In genomic region chr13:80705371-80706163, GRCh38 we compare ENCODE assay signal across 19 cellular contexts.
A peak's percentile ranks its signal among the peaks of the same experiment; 100 is the strongest.
DNase-seq lines count a peak whose midpoint lies in the region; ATAC-seq and TF ChIP-seq lines count a peak whose summit lies in the region.
"Had no signal": no experiment of that assay in that cellular context is flagged by ENCODE, and none has a peak within 500 bp of the region (broad histone marks: within the 10 kb centered on the region; RNA-seq: fewer than 3 reads in every experiment).

No MANE protein-coding gene starts in this region.

- no peak overlapping the region for H3K4me2 ChIP-seq in osteoblast (ENCODE audit: insufficient read depth, low read length)
- H3K4me2 ChIP-seq: BLaER1 had no signal

- no peak for TF ChIP-seq POLR2A in uterus (IDR thresholded peaks at IDR 0.05)

- H4K20me1 ChIP-seq in osteoblast (ENCODE audit: insufficient read depth, low read length): no peaks in the 10 kb centered on the region
- H4K20me1 ChIP-seq: BLaER1 had no signal

- ATAC-seq in stimulated activated naive CD8-positive, alpha-beta T cell treated with anti-CD3 and anti-CD28 coated beads, Interleukin-15, amount 100 ng/mL, for 72 hours: peak; percentile 69
- ATAC-seq in stimulated activated naive CD8-positive, alpha-beta T cell treated with anti-CD3 and anti-CD28 coated beads, Interleukin-15, Interleukin-2, amounts not matched to agents 100 U/mL and 50 U/mL, for 24 hours: no peak
- ATAC-seq in stimulated activated memory B cell treated with anti-CD40 and anti-IgM and Interleukin-4, amounts not matched to agents 10 μg/mL and 1 μg/mL and 100 μg/mL, for 72 hours: peak; percentile 45
- ATAC-seq in GM18858 (IDR thresholded peaks at IDR 0.05; ENCODE audit: unreplicated experiment): no peak
- ATAC-seq: HCT116 had no signal

- no peak overlapping the region for H3K27ac Mint-ChIP-seq in stimulated activated naive CD8-positive, alpha-beta T cell treated with anti-CD3 and anti-CD28 coated beads, Interleukin-15, amount 100 ng/mL, for 72 hours
- no peak overlapping the region for H3K27ac Mint-ChIP-seq in stimulated activated memory B cell treated with anti-CD40 and anti-IgM and Interleukin-4, amounts not matched to agents 10 μg/mL and 1 μg/mL and 100 μg/mL, for 72 hours
- H3K27ac Mint-ChIP-seq: CD14-positive monocyte; CD4-positive, alpha-beta memory T cell; HFFc6 had no signal

- TF ChIP-seq CTCF in osteoblast (IDR thresholded peaks at IDR 0.05; ENCODE audit: extremely low read depth, low read depth, low read length) (no peak), tibial artery (IDR thresholded peaks at IDR 0.05) (no peak), uterus (IDR thresholded peaks at IDR 0.05) (no peak)

- H3K27me3 Mint-ChIP-seq in stimulated activated naive CD8-positive, alpha-beta T cell treated with anti-CD3 and anti-CD28 coated beads, Interleukin-15, amount 100 ng/mL, for 72 hours: no peaks in the 10 kb centered on the region
- H3K27me3 Mint-ChIP-seq in stimulated activated memory B cell treated with anti-CD40 and anti-IgM and Interleukin-4, amounts not matched to agents 10 μg/mL and 1 μg/mL and 100 μg/mL, for 72 hours: no peaks in the 10 kb centered on the region
- H3K27me3 Mint-ChIP-seq: CD4-positive, alpha-beta memory T cell had no signal

- no peaks in the 10 kb centered on the region for H3K4me1 ChIP-seq in osteoblast (ENCODE audit: insufficient read depth, low read length)
- no peaks in the 10 kb centered on the region for H3K4me1 ChIP-seq in tibial artery
- H3K4me1 ChIP-seq in uterus: no peaks in the 10 kb centered on the region
- H3K4me1 ChIP-seq: BLaER1 had no signal

- H3K4me3 ChIP-seq in osteoblast (ENCODE audit: insufficient read depth, low read length): no peak overlapping the region
- H3K4me3 ChIP-seq in tibial artery: no peak overlapping the region
- H3K4me3 ChIP-seq in uterus: no peak overlapping the region
- H3K4me3 ChIP-seq: BLaER1 had no signal

- no peak overlapping the region for H3K27ac ChIP-seq in osteoblast (ENCODE audit: low read depth, low read length)
- H3K27ac ChIP-seq in tibial artery: no peak overlapping the region
- no peak overlapping the region for H3K27ac ChIP-seq in uterus
- H3K27ac ChIP-seq: BLaER1, HL-60 had no signal

- H3K9me3 ChIP-seq in osteoblast (ENCODE audit: low read depth, low read length) (no peaks in the 10 kb centered on the region), tibial artery (peaks cover 0 to under 1% (median 0%) of the 10 kb centered on the region in 3 donors), uterus (no peaks in the 10 kb centered on the region)

- H3K27me3 ChIP-seq in osteoblast (ENCODE audit: insufficient read depth, low read length) (no peaks in the 10 kb centered on the region), tibial artery (no peaks in the 10 kb centered on the region), uterus (no peaks in the 10 kb centered on the region)
- H3K27me3 ChIP-seq: BLaER1 had no signal

- H3K4me1 Mint-ChIP-seq in stimulated activated naive CD8-positive, alpha-beta T cell treated with anti-CD3 and anti-CD28 coated beads, Interleukin-15, amount 100 ng/mL, for 72 hours: no peaks in the 10 kb centered on the region
- no peaks in the 10 kb centered on the region for H3K4me1 Mint-ChIP-seq in stimulated activated memory B cell treated with anti-CD40 and anti-IgM and Interleukin-4, amounts not matched to agents 10 μg/mL and 1 μg/mL and 100 μg/mL, for 72 hours
- H3K4me1 Mint-ChIP-seq: CD14-positive monocyte; CD4-positive, alpha-beta memory T cell had no signal

- no peak overlapping the region for H2AFZ ChIP-seq in osteoblast (ENCODE audit: low read length)

- H3K36me3 ChIP-seq in osteoblast (ENCODE audit: insufficient read depth, low read length) (no peaks in the 10 kb centered on the region), tibial artery (no peaks in the 10 kb centered on the region), uterus (no peaks in the 10 kb centered on the region)
- H3K36me3 ChIP-seq: BLaER1 had no signal

- intact Hi-C loops in tibial artery (cut with DNase I; ENCODE audit: low total_unique reads) (no loop called here), uterus (cut with DNase I; ENCODE audit: low total_unique reads) (no loop called here)

- H3K9me3 Mint-ChIP-seq in stimulated activated naive CD8-positive, alpha-beta T cell treated with anti-CD3 and anti-CD28 coated beads, Interleukin-15, amount 100 ng/mL, for 72 hours: peaks cover 4 to 13% of the 10 kb centered on the region in 2 donors
- peaks cover 3% of the 10 kb centered on the region for H3K9me3 Mint-ChIP-seq in stimulated activated memory B cell treated with anti-CD40 and anti-IgM and Interleukin-4, amounts not matched to agents 10 μg/mL and 1 μg/mL and 100 μg/mL, for 72 hours

- H3K79me2 ChIP-seq in osteoblast (ENCODE audit: insufficient read depth, low read length): no peaks in the 10 kb centered on the region

- no peak overlapping the region for H3K4me3 Mint-ChIP-seq in stimulated activated naive CD8-positive, alpha-beta T cell treated with anti-CD3 and anti-CD28 coated beads, Interleukin-15, amount 100 ng/mL, for 72 hours
- no peak overlapping the region for H3K4me3 Mint-ChIP-seq in stimulated activated memory B cell treated with anti-CD40 and anti-IgM and Interleukin-4, amounts not matched to agents 10 μg/mL and 1 μg/mL and 100 μg/mL, for 72 hours
- H3K4me3 Mint-ChIP-seq: CD14-positive monocyte; CD4-positive, alpha-beta memory T cell; HFFc6 had no signal

- no peaks in the 10 kb centered on the region for H3K36me3 Mint-ChIP-seq in stimulated activated memory B cell treated with anti-CD40 and anti-IgM and Interleukin-4, amounts not matched to agents 10 μg/mL and 1 μg/mL and 100 μg/mL, for 72 hours
- H3K36me3 Mint-ChIP-seq: CD14-positive monocyte; CD4-positive, alpha-beta memory T cell had no signal

- no peak for DNase-seq in stimulated activated naive CD8-positive, alpha-beta T cell treated with anti-CD3 and anti-CD28 coated beads, Interleukin-15, amount 100 ng/mL, for 72 hours
- DNase-seq in stimulated activated naive CD8-positive, alpha-beta T cell treated with anti-CD3 and anti-CD28 coated beads, Interleukin-15, Interleukin-2, amounts not matched to agents 100 U/mL and 50 U/mL, for 24 hours: no peak
- DNase-seq in osteoblast (ENCODE audit: insufficient read length, low spot score, missing footprints) (peak; percentile 58), tibial artery (no peak), uterus (no peak)
- DNase-seq: 8988T; CD4-positive, alpha-beta memory T cell; DMS153; DMS79 treated with DMSO at 0.1 percent for 48 hours; GF-D8; GOT3; H7; HFFc6 had no signal

Comparison
In these comparisons a context has a peak if more than half of its experiments do, and no peak if none do; other contexts are left out.
1. ATAC-seq: peak in stimulated activated naive CD8-positive, alpha-beta T cell treated with anti-CD3 and anti-CD28 coated beads, Interleukin-15, amount 100 ng/mL, for 72 hours (single experiment) and stimulated activated memory B cell treated with anti-CD40 and anti-IgM and Interleukin-4, amounts not matched to agents 10 μg/mL and 1 μg/mL and 100 μg/mL, for 72 hours (single experiment); none in stimulated activated naive CD8-positive, alpha-beta T cell treated with anti-CD3 and anti-CD28 coated beads, Interleukin-15, Interleukin-2, amounts not matched to agents 100 U/mL and 50 U/mL, for 24 hours (single experiment) and GM18858 (single experiment).